In genomic region chr12:110689002-110689600, GRCh38 we compare ENCODE assay signal across 8 cellular contexts. TPM values are rescaled to one million over a fixed set of nuclear protein-coding genes. Genes with fewer than 3 reads are reported as not detected.
A peak's percentile ranks its signal among the peaks of the same experiment; 100 is the strongest.
DNase-seq lines count a peak whose midpoint lies in the region; ATAC-seq and TF ChIP-seq lines count a peak whose summit lies in the region.

Gene HVCN1 (minus strand): TSS chr12:110689115. CDS start chr12:110683245, 5,870 bp downstream.

- H3K36me3 ChIP-seq in liver (ENCODE audit: control insufficient read depth in 4 of 4, insufficient read depth in 3 of 4, low read depth in 1 of 4, low read length in 3 of 4), result no peaks in the 10 kb centered on the region

- ATAC-seq in HG02970 (IDR thresholded peaks at IDR 0.05; ENCODE audit: low FRiP score, unreplicated experiment), result peak; percentile 26

- H3K27me3 ChIP-seq in liver (ENCODE audit: control insufficient read depth in 4 of 4, insufficient read depth in 4 of 4, low read length in 3 of 4), result peaks cover 0 to 3% (median 1%) of the 10 kb centered on the region in 4 donors

- no peak for TF ChIP-seq RAD21 in liver (IDR thresholded peaks at IDR 0.05)

- DNase-seq in T-helper 2 cell treated with Interferon-gamma antibody and Interleukin-4, amounts not matched to agents 5 μg/mL and 100 μg/mL, for 36 hours (ENCODE audit: low spot score), result peak; percentile 29
- DNase-seq in chondrocyte (ENCODE audit: low spot score) (no peak), GM19240 (ENCODE audit: insufficient read length, low spot score) (no peak), A172 (ENCODE audit: low spot score) (no peak)
- DNase-seq in stimulated activated CD8-positive, alpha-beta memory T cell treated with anti-CD3 and anti-CD28 coated beads, Interleukin-12 subunit alpha, Interleukin-12 subunit beta, amount 100 ng/mL, for 4 hours (ENCODE audit: low read depth), result peak; percentile 25

- peaks cover 20% of the 10 kb centered on the region for H3K36me3 Mint-ChIP-seq in T-helper 2 cell treated with Interferon-gamma antibody and Interleukin-4, amounts not matched to agents 5 μg/mL and 100 μg/mL, for 36 hours (ENCODE audit: low read depth)
- H3K36me3 Mint-ChIP-seq in chondrocyte (ENCODE audit: low read depth), result peaks cover 2% of the 10 kb centered on the region

- peaks cover 4% of the 10 kb centered on the region for H3K27me3 Mint-ChIP-seq in T-helper 2 cell treated with Interferon-gamma antibody and Interleukin-4, amounts not matched to agents 5 μg/mL and 100 μg/mL, for 36 hours (ENCODE audit: low read depth)
- peaks cover 8% of the 10 kb centered on the region for H3K27me3 Mint-ChIP-seq in chondrocyte (ENCODE audit: low read depth)

- TF ChIP-seq CTCF in GM12875 (IDR thresholded peaks at IDR 0.05; ENCODE audit: borderline replicate concordance, insufficient read depth, low read depth, low read length) (no peak), chondrocyte (IDR thresholded peaks at IDR 0.05) (no peak), liver (IDR thresholded peaks at IDR 0.05; ENCODE audit: low read depth, low read length, missing input control) (no peak)

- peaks cover 0 to 3% (median 0%) of the 10 kb centered on the region in 4 donors for H3K9me3 ChIP-seq in liver (ENCODE audit: control insufficient read depth in 4 of 4, low read length in 3 of 4)

- 4% methylated on average over 54 of the region's 54 CpGs for WGBS in liver

- H3K4me3 ChIP-seq in GM12875 (ENCODE audit: low read depth, low read length) (peak within 1 kb of the TSS; percentile 74), liver (ENCODE audit: low read depth in 1 of 3, low read length in 3 of 3) (peak within 1 kb of the TSS; percentile 42 to 63 (median 55))

- H3K4me3 Mint-ChIP-seq in T-helper 2 cell treated with Interferon-gamma antibody and Interleukin-4, amounts not matched to agents 5 μg/mL and 100 μg/mL, for 36 hours, result peak within 1 kb of the TSS; percentile 93
- peak within 1 kb of the TSS; percentile 76 for H3K4me3 Mint-ChIP-seq in chondrocyte (ENCODE audit: unreplicated experiment)

- H3K27ac ChIP-seq in liver (ENCODE audit: low read depth in 1 of 2, low read length in 2 of 2), result peak within 1 kb of the TSS; percentile 6 to 38

- peak within 1 kb of the TSS; percentile 85 for H3K27ac Mint-ChIP-seq in T-helper 2 cell treated with Interferon-gamma antibody and Interleukin-4, amounts not matched to agents 5 μg/mL and 100 μg/mL, for 36 hours
- H3K27ac Mint-ChIP-seq in chondrocyte (ENCODE audit: unreplicated experiment), result no peak within 1 kb of the TSS

- H3K4me1 ChIP-seq in liver (ENCODE audit: control insufficient read depth in 4 of 4, insufficient read depth in 4 of 4, low read length in 3 of 4), result peaks cover 5 to 12% (median 7%) of the 10 kb centered on the region in 4 donors

- peaks cover 36% of the 10 kb centered on the region for H3K4me1 Mint-ChIP-seq in T-helper 2 cell treated with Interferon-gamma antibody and Interleukin-4, amounts not matched to agents 5 μg/mL and 100 μg/mL, for 36 hours (ENCODE audit: low read depth)
- H3K4me1 Mint-ChIP-seq in chondrocyte (ENCODE audit: low read depth), result peaks cover 10% of the 10 kb centered on the region

- H3K9ac ChIP-seq in liver (ENCODE audit: low read depth in 1 of 2, low read length in 2 of 2), result peak within 1 kb of the TSS in 1 of 2 donors; percentile 69

- H3K9me3 Mint-ChIP-seq in T-helper 2 cell treated with Interferon-gamma antibody and Interleukin-4, amounts not matched to agents 5 μg/mL and 100 μg/mL, for 36 hours, result no peaks in the 10 kb centered on the region
- H3K9me3 Mint-ChIP-seq in chondrocyte (ENCODE audit: low read depth), result no peaks in the 10 kb centered on the region

TF ChIP-seq in liver, 16 proteins besides CTCF, POLR2A, EP300 and RAD21:
- TF ChIP-seq ATF3 (IDR thresholded peaks at IDR 0.05), result no peak
- no peak for TF ChIP-seq HNF4G (IDR thresholded peaks at IDR 0.05)
- TF ChIP-seq TAF1 (conservative IDR thresholded peaks at IDR 0.05), result no peak
- TF ChIP-seq YY1 (IDR thresholded peaks at IDR 0.05), result no peak
- no peak for TF ChIP-seq FOXA1 (IDR thresholded peaks at IDR 0.05)
- no peak for TF ChIP-seq EGR1 (IDR thresholded peaks at IDR 0.05; ENCODE audit: low read depth in 2 of 2)
- TF ChIP-seq HNF4A (conservative IDR thresholded peaks at IDR 0.05), result no peak

RNA-seq across cellular contexts. Expression of gene HVCN1, which starts in this region (rescaled TPM):
- total RNA-seq in chondrocyte (1.2 to 1.3 TPM (median 1.2 TPM) in 3 replicates), liver (1 to 10 TPM; 2.6 to 5.4 TPM)
- 1 to 10 TPM; 1.8 to 2.3 TPM for polyA plus RNA-seq in liver
- total RNA-seq in A172 (2014; rRNA removed; shearing (Covaris generic)), result 0.14 and 0.95 TPM in 2 replicates

Comparison
In these comparisons a context has a peak if more than half of its experiments do, and no peak if none do; other contexts are left out.
1. DNase-seq: peak in T-helper 2 cell treated with Interferon-gamma antibody and Interleukin-4, amounts not matched to agents 5 μg/mL and 100 μg/mL, for 36 hours (single experiment) and stimulated activated CD8-positive, alpha-beta memory T cell treated with anti-CD3 and anti-CD28 coated beads, Interleukin-12 subunit alpha, Interleukin-12 subunit beta, amount 100 ng/mL, for 4 hours (single experiment); none in chondrocyte (single experiment), GM19240 (single experiment) and A172 (single experiment).